ENCODE assay signal across 8 cellular contexts in genomic region chr13:50125556-50126377, GRCh38.
DNase-seq lines count a peak whose midpoint lies in the region; ATAC-seq and TF ChIP-seq lines count a peak whose summit lies in the region.

No MANE protein-coding gene starts in this region.

- DNase-seq in HL-60 (ENCODE audit: low read depth in 1 of 2, low spot score in 1 of 2) (peak; percentile 85 to 98), NCI-H82 (lab: John Stamatoyannopoulos, UW) (peak; percentile 97), left lung (peak; percentile 96 to 99)
- peak; percentile 91 to 92 for DNase-seq in activated CD4-positive, alpha-beta T cell treated with anti-CD3 and anti-CD28 coated beads, Interleukin-2, amount 50 U/mL, for 4 hours
- DNase-seq in stimulated activated CD4-positive, alpha-beta T cell treated with anti-CD3 and anti-CD28 coated beads, Interleukin-1b, Interleukin-23, amount 100 ng/mL, for 48 hours = peak; percentile 75

- H3K4me1 ChIP-seq in left lung = peaks cover 12 to 71% of the 10 kb centered on the region in 2 donors

- ATAC-seq in left lung = peak; percentile 68
- ATAC-seq in HG03469 (IDR thresholded peaks at IDR 0.05; ENCODE audit: unreplicated experiment) = no peak

- peak overlapping the region; percentile 90 for H3K4me3 Mint-ChIP-seq in dendritic cell treated with granulocyte-macrophage colony-stimulating factor and Interleukin-4, amounts not matched to agents 40 ng/mL and 50 ng/mL, for 4 days

- intact Hi-C loops in dendritic cell treated with granulocyte-macrophage colony-stimulating factor and Interleukin-4, amounts not matched to agents 40 ng/mL and 50 ng/mL, for 4 days (cut with micrococcal nuclease) = loop anchor here (2.0 to 5.0 kb wide), 2 partner anchors 129 to 787 kb away; partner anchors contain the start of gene TRIM13
- intact Hi-C loops in left lung (cut with DNase I) = no loop called here

- peak overlapping the region; percentile 85 for H3K27ac Mint-ChIP-seq in dendritic cell treated with granulocyte-macrophage colony-stimulating factor and Interleukin-4, amounts not matched to agents 40 ng/mL and 50 ng/mL, for 4 days

- H3K27ac ChIP-seq in HL-60 (replicated peaks) (peak overlapping the region; percentile 99), left lung (peak overlapping the region; percentile 100)

- peaks cover 24% of the 10 kb centered on the region for H3K27me3 Mint-ChIP-seq in dendritic cell treated with granulocyte-macrophage colony-stimulating factor and Interleukin-4, amounts not matched to agents 40 ng/mL and 50 ng/mL, for 4 days

- no peak for TF ChIP-seq CTCF in HL-60 (IDR thresholded peaks at IDR 0.05; ENCODE audit: insufficient read depth, low read length)
- TF ChIP-seq CTCF in left lung (IDR thresholded peaks at IDR 0.05) = no peak

- no peaks in the 10 kb centered on the region for H3K9me3 ChIP-seq in left lung

- H3K36me3 Mint-ChIP-seq in dendritic cell treated with granulocyte-macrophage colony-stimulating factor and Interleukin-4, amounts not matched to agents 40 ng/mL and 50 ng/mL, for 4 days (ENCODE audit: low read depth) = peaks cover 28% of the 10 kb centered on the region

- H3K9me3 Mint-ChIP-seq in dendritic cell treated with granulocyte-macrophage colony-stimulating factor and Interleukin-4, amounts not matched to agents 40 ng/mL and 50 ng/mL, for 4 days = no peaks in the 10 kb centered on the region

- H3K4me3 ChIP-seq in GM08714 (ENCODE audit: low read length) = peak overlapping the region; percentile 65
- peak overlapping the region; percentile 76 for H3K4me3 ChIP-seq in HL-60 (replicated peaks; ENCODE audit: insufficient read depth, low read length)
- H3K4me3 ChIP-seq in left lung = peak overlapping the region; percentile 96

- H3K27me3 ChIP-seq in HL-60 (ENCODE audit: insufficient read depth, poor library complexity, severe bottlenecking) (no peaks in the 10 kb centered on the region), left lung (peaks cover 25 to 43% of the 10 kb centered on the region in 2 donors)

- H3K36me3 ChIP-seq in left lung = no peaks in the 10 kb centered on the region

- H3K4me1 Mint-ChIP-seq in dendritic cell treated with granulocyte-macrophage colony-stimulating factor and Interleukin-4, amounts not matched to agents 40 ng/mL and 50 ng/mL, for 4 days (ENCODE audit: low read depth) = peaks cover 72% of the 10 kb centered on the region
